1 cellular context compared by ENCODE assay signal in genomic region chr12:47378222-47378582, GRCh38.
TF ChIP-seq lines count a peak whose summit lies in the region.

No MANE protein-coding gene starts in this region.

TF ChIP-seq in GM23338, 12 proteins besides CTCF, POLR2A, EP300 and RAD21 (continued from another document):
- TF ChIP-seq ZNF462 (CRISPR knock-in tag; IDR thresholded peaks at IDR 0.05): no peak
- no peak for TF ChIP-seq EZH2phosphoT487 (IDR thresholded peaks at IDR 0.05; ENCODE audit: unreplicated experiment)
- TF ChIP-seq ZNF114 (CRISPR knock-in tag; IDR thresholded peaks at IDR 0.05): no peak
TF ChIP-seq in GM23338: peak in this region for 0.
